Comparison of ENCODE assay signal across 8 cellular contexts in the genomic region with DNA sequence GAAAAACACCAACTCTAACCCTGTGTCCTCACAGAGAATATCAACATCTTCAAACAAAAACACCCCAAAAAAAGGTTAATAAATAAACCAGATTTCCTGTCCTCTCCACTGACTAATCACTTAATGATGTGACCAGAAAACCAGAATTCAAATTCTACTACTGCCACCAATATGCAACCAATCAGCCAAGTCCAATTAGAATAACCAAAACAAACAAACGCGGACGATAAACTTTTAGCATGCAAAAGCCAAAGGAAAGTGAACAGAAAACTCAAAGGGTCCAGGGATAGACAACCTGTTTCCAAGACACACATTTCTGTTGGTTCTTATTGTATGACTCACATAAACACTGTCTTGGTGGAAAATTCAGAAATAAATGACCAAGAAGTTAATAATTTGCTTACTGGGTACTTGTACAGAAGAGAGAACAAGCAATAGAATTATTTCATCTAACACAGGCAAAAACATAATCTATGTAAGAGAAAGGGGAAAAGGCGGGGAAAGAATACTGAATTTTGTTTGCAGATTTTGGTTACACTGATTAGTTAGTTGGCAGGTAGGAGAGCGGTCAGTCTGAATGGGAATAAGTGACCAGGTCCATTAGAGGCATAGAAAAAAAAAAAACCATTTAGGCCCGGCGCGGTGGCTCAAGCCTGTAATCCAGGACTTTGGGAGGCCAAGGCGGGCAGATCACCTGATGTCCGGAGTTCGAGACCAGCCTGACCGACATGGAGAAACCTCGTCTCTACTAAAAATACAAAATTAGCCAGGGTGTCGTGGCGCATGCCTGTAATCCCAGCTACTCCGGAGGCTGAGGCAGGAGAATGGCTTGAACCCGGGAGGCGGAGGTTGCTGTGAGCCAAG. TPM values are rescaled to one million over a fixed set of nuclear protein-coding genes. Genes with fewer than 3 reads are reported as not detected.
DNase-seq lines count a peak whose midpoint lies in the region; ATAC-seq, FAIRE-seq and TF ChIP-seq lines count a peak whose summit lies in the region.

No MANE protein-coding gene starts in this region.

- peaks cover 26% of the 10 kb centered on the region for H3K4me1 ChIP-seq in iPS-18a (ENCODE audit: control insufficient read depth, low read depth, low read length)

- no peak for ATAC-seq in stimulated activated naive CD8-positive, alpha-beta T cell treated with anti-CD3 and anti-CD28 coated beads, Interleukin-15, Interleukin-2, amounts not matched to agents 100 U/mL and 50 U/mL, for 24 hours
- no peak for ATAC-seq in HG02852 (IDR thresholded peaks at IDR 0.05; ENCODE audit: unreplicated experiment)

- H3K27ac ChIP-seq in VCaP = peak overlapping the region; percentile 89
- peak overlapping the region; percentile 46 for H3K27ac ChIP-seq in iPS-18a (ENCODE audit: low read length)

- no peak for FAIRE-seq in HTR-8/SVneo (lab: Jason Lieb, UNC)
- FAIRE-seq in urothelium cell line (lab: Jason Lieb, UNC) = no peak

- no peak overlapping the region for H3K4me3 ChIP-seq in iPS-18a (ENCODE audit: low read length)

- H3K9me3 Mint-ChIP-seq in stimulated activated naive CD8-positive, alpha-beta T cell treated with anti-CD3 and anti-CD28 coated beads, Interleukin-15, Interleukin-2, amounts not matched to agents 100 ng/mL and 50 ng/mL, for 24 hours = no peaks in the 10 kb centered on the region
- H3K9me3 Mint-ChIP-seq in type B pancreatic cell = no peaks in the 10 kb centered on the region

- TF ChIP-seq CTCF in VCaP (conservative IDR thresholded peaks at IDR 0.05) (no peak), type B pancreatic cell (conservative IDR thresholded peaks at IDR 0.05) (no peak)

- H3K27ac Mint-ChIP-seq in stimulated activated naive CD8-positive, alpha-beta T cell treated with anti-CD3 and anti-CD28 coated beads, Interleukin-15, Interleukin-2, amounts not matched to agents 100 ng/mL and 50 ng/mL, for 24 hours = peak overlapping the region; percentile 86
- peak overlapping the region; percentile 83 for H3K27ac Mint-ChIP-seq in type B pancreatic cell

- peak overlapping the region; percentile 58 for H3K4me3 Mint-ChIP-seq in stimulated activated naive CD8-positive, alpha-beta T cell treated with anti-CD3 and anti-CD28 coated beads, Interleukin-15, Interleukin-2, amounts not matched to agents 100 ng/mL and 50 ng/mL, for 24 hours
- peak overlapping the region; percentile 50 for H3K4me3 Mint-ChIP-seq in type B pancreatic cell

- no peak for DNase-seq in stimulated activated naive CD8-positive, alpha-beta T cell treated with anti-CD3 and anti-CD28 coated beads, Interleukin-15, Interleukin-2, amounts not matched to agents 100 U/mL and 50 U/mL, for 24 hours
- DNase-seq in type B pancreatic cell (ENCODE audit: extremely low spot score, unreplicated experiment) (no peak), HTR-8/SVneo (ENCODE audit: insufficient read length, low spot score) (no peak), urothelium cell line (ENCODE audit: low spot score) (no peak)

- H3K4me1 Mint-ChIP-seq in stimulated activated naive CD8-positive, alpha-beta T cell treated with anti-CD3 and anti-CD28 coated beads, Interleukin-15, Interleukin-2, amounts not matched to agents 100 ng/mL and 50 ng/mL, for 24 hours (ENCODE audit: low read depth) = peaks cover 36% of the 10 kb centered on the region
- H3K4me1 Mint-ChIP-seq in type B pancreatic cell (ENCODE audit: unreplicated experiment) = peaks cover 14% of the 10 kb centered on the region

- H3K27me3 Mint-ChIP-seq in stimulated activated naive CD8-positive, alpha-beta T cell treated with anti-CD3 and anti-CD28 coated beads, Interleukin-15, Interleukin-2, amounts not matched to agents 100 ng/mL and 50 ng/mL, for 24 hours = peaks cover 4% of the 10 kb centered on the region
- H3K27me3 Mint-ChIP-seq in type B pancreatic cell = no peaks in the 10 kb centered on the region

- H3K36me3 ChIP-seq in iPS-18a (ENCODE audit: control insufficient read depth, low read depth, low read length) = no peaks in the 10 kb centered on the region

- peaks cover 28% of the 10 kb centered on the region for H3K36me3 Mint-ChIP-seq in stimulated activated naive CD8-positive, alpha-beta T cell treated with anti-CD3 and anti-CD28 coated beads, Interleukin-15, Interleukin-2, amounts not matched to agents 100 ng/mL and 50 ng/mL, for 24 hours (ENCODE audit: low read depth)
- peaks cover 3% of the 10 kb centered on the region for H3K36me3 Mint-ChIP-seq in type B pancreatic cell

- no peaks in the 10 kb centered on the region for H3K27me3 ChIP-seq in iPS-18a (ENCODE audit: control insufficient read depth, insufficient read depth, low read length)

- H3K9ac ChIP-seq in iPS-18a (ENCODE audit: low read length) = peak overlapping the region; percentile 27

- no peaks in the 10 kb centered on the region for H3K9me3 ChIP-seq in iPS-18a (ENCODE audit: control insufficient read depth, low read depth, low read length)

RNA-seq across cellular contexts. Expression of a gene that starts 34.1 kb away (rescaled TPM):
- total RNA-seq in type B pancreatic cell (ENCODE audit: low replicate concordance) = 2.2 and 2.6 TPM in 2 replicates
